In the genomic region with DNA sequence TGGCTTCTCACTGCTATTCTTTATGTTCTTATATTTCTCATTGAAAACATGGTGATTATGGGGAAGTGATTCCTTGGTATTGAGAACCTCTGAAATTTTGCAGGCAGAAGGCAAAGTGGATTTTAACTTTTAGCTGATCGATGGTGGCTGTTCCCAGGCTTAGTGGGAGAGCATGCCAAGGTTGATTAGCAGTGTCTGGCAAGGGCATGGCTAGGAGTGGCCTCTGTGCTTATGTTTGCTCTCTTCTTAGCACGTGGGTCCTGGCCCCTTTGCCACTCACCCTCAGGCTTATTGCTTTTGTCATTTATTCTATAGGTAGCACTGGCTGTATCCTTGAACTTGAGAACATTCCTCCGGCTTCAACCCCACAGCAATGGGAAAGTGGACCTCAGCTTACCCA, we compare ENCODE assay signal across 17 cellular contexts.
"Had no signal": no experiment of that assay in that cellular context is flagged by ENCODE, and none has a peak within 500 bp of the region (broad histone marks: within the 10 kb centered on the region; RNA-seq: fewer than 3 reads in every experiment).

No MANE protein-coding gene starts in this region.

- ATAC-seq: activated CD4-positive, alpha-beta T cell treated with anti-CD3 and anti-CD28 coated beads for 36 hours; activated CD8-positive, alpha-beta memory T cell treated with anti-CD3 and anti-CD28 coated beads, Interleukin-2, amount 10 ng/mL, durations not matched to agents 7 days and 5 days; activated T-helper 17 cell treated with anti-CD3 and anti-CD28 coated beads, Interleukin-2, amount 50 U/mL, for 72 hours; effector memory CD8-positive, alpha-beta T cell; mucosa of descending colon; stimulated activated naive B cell treated with anti-CD40 and anti-IgM and Interleukin-4, amounts not matched to agents 10 μg/mL and 1 μg/mL and 100 μg/mL, for 72 hours had no signal

- H3K27ac ChIP-seq: thyroid gland had no signal

- DNase-seq: activated CD4-positive, alpha-beta T cell treated with anti-CD3 and anti-CD28 coated beads for 36 hours; activated CD4-positive, alpha-beta T cell treated with anti-CD3 and anti-CD28 coated beads, Interleukin-2, amount 50 U/mL, for 48 hours; activated CD8-positive, alpha-beta memory T cell treated with anti-CD3 and anti-CD28 coated beads, Interleukin-2, amount 10 ng/mL, durations not matched to agents 7 days and 5 days; activated naive CD4-positive, alpha-beta T cell; activated naive CD8-positive, alpha-beta T cell treated with anti-CD3 and anti-CD28 coated beads for 36 hours; activated T-cell treated with anti-CD3 and anti-CD28 coated beads, Interleukin-2, amount 50 U/mL, for 1 hour; amygdala; effector memory CD8-positive, alpha-beta T cell; hypothalamus; mammary epithelial cell; mucosa of descending colon; naive B cell; nucleus accumbens; retina; stimulated activated naive B cell treated with anti-CD40 and anti-IgM and Interleukin-4, amounts not matched to agents 10 μg/mL and 1 μg/mL and 100 μg/mL, for 72 hours; thyroid gland had no signal

- H3K4me3 ChIP-seq: mucosa of descending colon, thyroid gland had no signal

- H3K9me3 ChIP-seq: mucosa of descending colon, thyroid gland had no signal

- H3K9me3 Mint-ChIP-seq: activated naive CD8-positive, alpha-beta T cell treated with anti-CD3 and anti-CD28 coated beads for 36 hours; activated T-helper 17 cell treated with anti-CD3 and anti-CD28 coated beads, Interleukin-2, amount 50 U/mL, for 72 hours; effector memory CD8-positive, alpha-beta T cell; naive B cell; stimulated activated naive B cell treated with anti-CD40 and anti-IgM and Interleukin-4, amounts not matched to agents 10 μg/mL and 1 μg/mL and 100 μg/mL, for 72 hours had no signal

- H3K27ac Mint-ChIP-seq: activated CD8-positive, alpha-beta memory T cell treated with anti-CD3 and anti-CD28 coated beads, Interleukin-2, amount 10 ng/mL, durations not matched to agents 7 days and 5 days; activated naive CD8-positive, alpha-beta T cell treated with anti-CD3 and anti-CD28 coated beads for 36 hours; activated T-helper 17 cell treated with anti-CD3 and anti-CD28 coated beads, Interleukin-2, amount 50 U/mL, for 72 hours; stimulated activated naive B cell treated with anti-CD40 and anti-IgM and Interleukin-4, amounts not matched to agents 10 μg/mL and 1 μg/mL and 100 μg/mL, for 72 hours had no signal

- H3K27me3 ChIP-seq: thyroid gland had no signal

- H3K27me3 Mint-ChIP-seq: activated CD4-positive, alpha-beta T cell treated with anti-CD3 and anti-CD28 coated beads for 36 hours; activated CD8-positive, alpha-beta memory T cell treated with anti-CD3 and anti-CD28 coated beads, Interleukin-2, amount 10 ng/mL, durations not matched to agents 7 days and 5 days; activated naive CD8-positive, alpha-beta T cell treated with anti-CD3 and anti-CD28 coated beads for 36 hours; activated T-helper 17 cell treated with anti-CD3 and anti-CD28 coated beads, Interleukin-2, amount 50 U/mL, for 72 hours; effector memory CD8-positive, alpha-beta T cell; naive B cell; stimulated activated naive B cell treated with anti-CD40 and anti-IgM and Interleukin-4, amounts not matched to agents 10 μg/mL and 1 μg/mL and 100 μg/mL, for 72 hours had no signal
